30 cellular contexts compared by ENCODE assay signal in the genomic region with DNA sequence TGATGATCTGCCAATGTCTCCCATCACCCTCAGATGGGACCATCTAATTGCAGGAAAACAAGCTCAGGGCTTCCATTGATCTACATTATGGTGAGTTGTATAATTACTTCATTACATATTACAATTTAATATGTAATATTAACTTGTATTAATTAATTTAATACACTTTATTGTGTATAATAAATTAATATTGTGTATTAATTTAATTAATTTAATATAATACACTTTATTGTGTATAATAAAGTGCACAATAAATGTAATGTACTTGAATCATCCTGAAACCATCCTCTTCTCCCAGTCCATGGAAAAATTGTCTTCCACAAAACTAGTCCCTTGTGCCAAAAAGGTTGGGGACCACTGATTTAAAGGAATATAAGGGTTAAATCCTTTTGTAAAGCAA.
"Had no signal": no experiment of that assay in that cellular context is flagged by ENCODE, and none has a peak within 500 bp of the region (broad histone marks: within the 10 kb centered on the region; RNA-seq: fewer than 3 reads in every experiment).

No MANE protein-coding gene starts in this region.

- ATAC-seq: natural killer cell treated with Interleukin-12 subunit alpha and Interleukin-12 subunit beta and Interleukin-15 and Interleukin-18, amount 100 ng/mL, for 72 hours; psoas muscle; right cardiac atrium; right lobe of liver; stimulated activated effector memory CD8-positive, alpha-beta T cell treated with anti-CD3 and anti-CD28 coated beads, Interleukin-12 subunit alpha, Interleukin-12 subunit beta, amount 100 ng/mL, for 72 hours; stimulated activated naive B cell treated with anti-CD40 and anti-IgM and Interleukin-4, amounts not matched to agents 10 μg/mL and 1 μg/mL and 100 μg/mL, for 72 hours had no signal

- H3K27ac Mint-ChIP-seq: natural killer cell treated with Interleukin-12 subunit alpha and Interleukin-12 subunit beta and Interleukin-15 and Interleukin-18, amount 100 ng/mL, for 72 hours; nephron progenitor cell; progenitor cell of endocrine pancreas; stimulated activated effector memory CD8-positive, alpha-beta T cell treated with anti-CD3 and anti-CD28 coated beads, Interleukin-12 subunit alpha, Interleukin-12 subunit beta, amount 100 ng/mL, for 72 hours; stimulated activated naive B cell treated with anti-CD40 and anti-IgM and Interleukin-4, amounts not matched to agents 10 μg/mL and 1 μg/mL and 100 μg/mL, for 72 hours; stimulated activated naive CD8-positive, alpha-beta T cell treated with anti-CD3 and anti-CD28 coated beads, Interleukin-15, Interleukin-2, amounts not matched to agents 100 ng/mL and 50 ng/mL, for 24 hours had no signal

- H3K79me2 ChIP-seq: parathyroid adenoma had no signal

- H3K36me3 ChIP-seq: ovary, right lobe of liver, thyroid gland had no signal

- H3K27ac ChIP-seq: neutrophil, ovary, parathyroid adenoma, psoas muscle, right lobe of liver, sigmoid colon, stomach, thoracic aorta, thyroid gland, tibial nerve, upper lobe of left lung, vagina had no signal

- DNase-seq: nephron progenitor cell; nucleus accumbens; ovary; posterior cingulate gyrus; psoas muscle; right cardiac atrium; right lobe of liver; sigmoid colon; small intestine; stimulated activated CD4-positive, alpha-beta T cell treated with anti-CD3 and anti-CD28 coated beads, Interleukin-15, amount 100 ng/mL, for 24 hours; stimulated activated CD4-positive, alpha-beta T cell treated with anti-CD3 and anti-CD28 coated beads, Interleukin-2, amount 100 ng/mL, for 24 hours; stimulated activated CD4-positive, alpha-beta T cell treated with anti-CD3 and anti-CD28 coated beads, Interleukin-2, amount 100 ng/mL, for 48 hours; stimulated activated CD4-positive, alpha-beta T cell treated with anti-CD3 and anti-CD28 coated beads, Interleukin-4, amount 100 ng/mL, for 24 hours; stimulated activated naive B cell treated with anti-CD40 and anti-IgM and Interleukin-4, amounts not matched to agents 10 μg/mL and 1 μg/mL and 100 μg/mL, for 72 hours; stimulated activated naive CD4-positive, alpha-beta T cell treated with Interleukin-2 at 50 U/mL for 16 hours; stomach; thyroid gland; trophoblast cell; upper lobe of left lung had no signal

- H3K4me1 ChIP-seq: parathyroid adenoma, psoas muscle, right lobe of liver, tibial nerve, vagina had no signal

- H3K9me3 Mint-ChIP-seq: neural crest cell; stimulated activated effector memory CD8-positive, alpha-beta T cell treated with anti-CD3 and anti-CD28 coated beads, Interleukin-12 subunit alpha, Interleukin-12 subunit beta, amount 100 ng/mL, for 72 hours; stimulated activated naive B cell treated with anti-CD40 and anti-IgM and Interleukin-4, amounts not matched to agents 10 μg/mL and 1 μg/mL and 100 μg/mL, for 72 hours; stimulated activated naive CD8-positive, alpha-beta T cell treated with anti-CD3 and anti-CD28 coated beads, Interleukin-15, Interleukin-2, amounts not matched to agents 100 ng/mL and 50 ng/mL, for 24 hours had no signal

- H2AFZ ChIP-seq: parathyroid adenoma had no signal

- H3K36me3 Mint-ChIP-seq: natural killer cell treated with Interleukin-12 subunit alpha and Interleukin-12 subunit beta and Interleukin-15 and Interleukin-18, amount 100 ng/mL, for 72 hours; stimulated activated effector memory CD8-positive, alpha-beta T cell treated with anti-CD3 and anti-CD28 coated beads, Interleukin-12 subunit alpha, Interleukin-12 subunit beta, amount 100 ng/mL, for 72 hours; stimulated activated naive B cell treated with anti-CD40 and anti-IgM and Interleukin-4, amounts not matched to agents 10 μg/mL and 1 μg/mL and 100 μg/mL, for 72 hours had no signal

- H3K4me3 Mint-ChIP-seq: natural killer cell treated with Interleukin-12 subunit alpha and Interleukin-12 subunit beta and Interleukin-15 and Interleukin-18, amount 100 ng/mL, for 72 hours; nephron progenitor cell; neural crest cell; stimulated activated effector memory CD8-positive, alpha-beta T cell treated with anti-CD3 and anti-CD28 coated beads, Interleukin-12 subunit alpha, Interleukin-12 subunit beta, amount 100 ng/mL, for 72 hours; stimulated activated naive B cell treated with anti-CD40 and anti-IgM and Interleukin-4, amounts not matched to agents 10 μg/mL and 1 μg/mL and 100 μg/mL, for 72 hours; stimulated activated naive CD8-positive, alpha-beta T cell treated with anti-CD3 and anti-CD28 coated beads, Interleukin-15, Interleukin-2, amounts not matched to agents 100 ng/mL and 50 ng/mL, for 24 hours had no signal

- FAIRE-seq: small intestine, urothelium cell line had no signal

- H3K27me3 ChIP-seq: neutrophil, ovary, right lobe of liver, sigmoid colon, stomach, thyroid gland, tibial nerve, upper lobe of left lung, vagina had no signal

- H3K4me1 Mint-ChIP-seq: stimulated activated effector memory CD8-positive, alpha-beta T cell treated with anti-CD3 and anti-CD28 coated beads, Interleukin-12 subunit alpha, Interleukin-12 subunit beta, amount 100 ng/mL, for 72 hours; stimulated activated naive B cell treated with anti-CD40 and anti-IgM and Interleukin-4, amounts not matched to agents 10 μg/mL and 1 μg/mL and 100 μg/mL, for 72 hours had no signal

- H3K9me3 ChIP-seq: neutrophil, ovary, psoas muscle, right lobe of liver, sigmoid colon, stomach, thoracic aorta, thyroid gland, tibial nerve, upper lobe of left lung, vagina had no signal

- H3K9ac ChIP-seq: parathyroid adenoma had no signal

- H3K4me3 ChIP-seq: ovary, psoas muscle, right lobe of liver, sigmoid colon, stomach, thoracic aorta, thyroid gland, tibial nerve, upper lobe of left lung, vagina had no signal

- H3K27me3 Mint-ChIP-seq: stimulated activated naive B cell treated with anti-CD40 and anti-IgM and Interleukin-4, amounts not matched to agents 10 μg/mL and 1 μg/mL and 100 μg/mL, for 72 hours; stimulated activated naive CD8-positive, alpha-beta T cell treated with anti-CD3 and anti-CD28 coated beads, Interleukin-15, Interleukin-2, amounts not matched to agents 100 ng/mL and 50 ng/mL, for 24 hours had no signal
